In the genomic region with DNA sequence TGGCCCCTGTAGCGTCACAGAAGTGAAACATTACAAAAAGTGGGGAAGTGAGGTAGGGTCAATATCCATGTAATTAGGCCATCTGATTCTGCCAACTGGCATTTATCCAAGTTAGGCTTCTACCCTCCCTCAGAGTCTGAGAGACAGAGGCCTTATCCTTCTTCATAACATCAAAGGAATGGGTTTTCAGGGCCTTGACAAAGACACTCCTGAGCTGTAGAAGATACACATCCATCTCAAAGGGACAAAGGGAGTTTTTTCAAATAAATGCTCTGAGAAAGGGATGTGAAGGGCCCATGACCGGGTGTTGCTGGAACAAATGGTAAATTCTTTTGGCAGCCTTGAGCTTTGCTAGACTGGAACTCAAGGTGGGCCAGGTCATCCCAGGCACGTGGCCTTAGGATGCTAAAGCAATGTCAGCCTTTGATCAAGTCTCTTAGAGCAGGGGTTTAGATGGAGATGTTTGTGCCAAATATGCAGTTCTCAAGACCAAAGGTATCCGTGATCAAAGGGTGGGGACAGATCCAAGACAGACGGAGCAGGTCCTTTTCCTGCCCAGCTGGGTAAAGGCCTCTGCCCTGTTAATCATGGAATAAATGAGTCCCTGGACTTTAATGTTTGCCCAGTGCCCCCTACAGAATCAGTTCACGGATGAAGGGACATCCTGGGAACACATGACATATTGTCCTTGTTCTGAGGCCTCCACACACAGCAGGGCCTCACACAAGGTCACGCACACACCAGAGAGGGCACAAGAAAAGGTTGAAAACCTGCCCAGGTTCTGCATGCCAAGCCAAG, we compare ENCODE assay signal across 29 cellular contexts.
"Had no signal": no experiment of that assay in that cellular context is flagged by ENCODE, and none has a peak within 500 bp of the region (broad histone marks: within the 10 kb centered on the region; RNA-seq: fewer than 3 reads in every experiment).

No MANE protein-coding gene starts in this region.

- H3K36me3 ChIP-seq: gastroesophageal sphincter, lower lobe of right lung, thyroid gland had no signal

- H3K27ac Mint-ChIP-seq: activated naive CD8-positive, alpha-beta T cell; activated T-cell treated with anti-CD3 and anti-CD28 coated beads, Interleukin-2, amount 50 U/mL, for 72 hours; immature natural killer cell; naive B cell; stimulated activated naive CD8-positive, alpha-beta T cell treated with anti-CD3 and anti-CD28 coated beads, Interleukin-15, Interleukin-2, amounts not matched to agents 100 ng/mL and 50 ng/mL, for 24 hours; T-helper 2 cell treated with Interferon-gamma antibody and Interleukin-4, amounts not matched to agents 5 μg/mL and 100 μg/mL, for 36 hours had no signal

- DNase-seq: activated CD4-positive, alpha-beta T cell treated with anti-CD3 and anti-CD28 coated beads for 4 hours; activated CD4-positive, alpha-beta T cell treated with anti-CD3 and anti-CD28 coated beads, Interleukin-2, amount 50 U/mL, for 4 hours; activated naive CD4-positive, alpha-beta T cell treated with Interleukin-2 at 50 U/mL for 16 hours; activated T-cell treated with anti-CD3 and anti-CD28 coated beads for 4 hours; activated T-cell treated with anti-CD3 and anti-CD28 coated beads, Interleukin-2, amount 50 U/mL, for 72 hours; anterior cingulate cortex; dorsolateral prefrontal cortex; effector memory CD4-positive, alpha-beta T cell; erythroblast; head of caudate nucleus; hippocampal formation; immature natural killer cell; kidney; lower lobe of right lung; mesenchymal stem cell; naive B cell; right cardiac atrium; stimulated activated CD4-positive, alpha-beta T cell treated with anti-CD3 and anti-CD28 coated beads, Interleukin-12 subunit alpha, Interleukin-12 subunit beta, amount 100 ng/mL, for 4 hours; stimulated activated CD4-positive, alpha-beta T cell treated with anti-CD3 and anti-CD28 coated beads, Interleukin-4, amount 100 ng/mL, for 1 hour; T-helper 1 cell; thyroid gland had no signal

- H3K27me3 Mint-ChIP-seq: activated naive CD8-positive, alpha-beta T cell; stimulated activated naive CD8-positive, alpha-beta T cell treated with anti-CD3 and anti-CD28 coated beads, Interleukin-15, Interleukin-2, amounts not matched to agents 100 ng/mL and 50 ng/mL, for 24 hours had no signal

- H3K4me3 Mint-ChIP-seq: activated naive CD8-positive, alpha-beta T cell; activated T-cell treated with anti-CD3 and anti-CD28 coated beads, Interleukin-2, amount 50 U/mL, for 72 hours; immature natural killer cell; naive B cell; neural crest cell; stimulated activated naive CD8-positive, alpha-beta T cell treated with anti-CD3 and anti-CD28 coated beads, Interleukin-15, Interleukin-2, amounts not matched to agents 100 ng/mL and 50 ng/mL, for 24 hours; T-helper 2 cell treated with Interferon-gamma antibody and Interleukin-4, amounts not matched to agents 5 μg/mL and 100 μg/mL, for 36 hours had no signal

- H3K9me3 ChIP-seq: gastroesophageal sphincter, lower lobe of right lung, thyroid gland had no signal

- ATAC-seq: activated T-cell treated with anti-CD3 and anti-CD28 coated beads, Interleukin-2, amount 50 U/mL, for 72 hours; gastroesophageal sphincter; lower lobe of right lung; right cardiac atrium had no signal

- H3K27ac ChIP-seq: gastroesophageal sphincter, lower lobe of right lung, thyroid gland, VCaP had no signal

- H3K4me1 Mint-ChIP-seq: immature natural killer cell, naive B cell had no signal

- H3K27me3 ChIP-seq: dorsolateral prefrontal cortex, gastroesophageal sphincter, thyroid gland had no signal

- H3K4me3 ChIP-seq: dorsolateral prefrontal cortex, gastroesophageal sphincter, lower lobe of right lung, thyroid gland had no signal

- H3K4me1 ChIP-seq: gastroesophageal sphincter, lower lobe of right lung, thyroid gland had no signal

- H3K36me3 Mint-ChIP-seq: activated naive CD8-positive, alpha-beta T cell; naive B cell had no signal

- FAIRE-seq: bronchial epithelial cell, colon, kidney had no signal

- H3K9me3 Mint-ChIP-seq: naive B cell; stimulated activated naive CD8-positive, alpha-beta T cell treated with anti-CD3 and anti-CD28 coated beads, Interleukin-15, Interleukin-2, amounts not matched to agents 100 ng/mL and 50 ng/mL, for 24 hours; T-helper 2 cell treated with Interferon-gamma antibody and Interleukin-4, amounts not matched to agents 5 μg/mL and 100 μg/mL, for 36 hours had no signal
